ENCODE assay signal across 8 cellular contexts in the genomic region with DNA sequence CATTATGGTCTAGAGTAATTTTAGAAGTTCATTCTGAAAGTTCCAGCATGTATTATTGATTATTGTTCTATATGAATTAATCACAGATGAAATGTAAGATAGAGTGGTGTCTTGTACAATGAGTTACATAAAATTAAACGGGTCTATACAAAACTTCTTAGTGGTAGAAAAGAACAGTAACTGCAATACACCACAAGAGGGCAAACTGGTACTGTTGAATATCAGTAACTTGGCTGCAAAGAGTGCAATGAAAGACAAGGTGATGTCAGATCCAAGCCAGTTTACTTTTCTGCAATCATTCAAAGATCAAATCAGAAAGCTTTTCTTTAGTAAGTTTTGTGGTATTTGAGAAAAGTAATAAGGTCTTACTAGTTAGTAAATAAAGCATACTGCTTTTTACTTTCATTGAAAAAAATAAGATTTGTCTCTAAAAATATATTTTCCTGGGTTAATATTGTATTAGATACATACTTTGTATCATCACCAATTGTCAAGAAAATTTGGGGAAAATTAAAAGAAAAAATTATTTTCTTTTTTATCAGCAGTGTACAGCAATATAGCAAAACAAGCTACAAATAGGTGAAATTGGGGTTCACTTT.
DNase-seq lines count a peak whose midpoint lies in the region; ATAC-seq, FAIRE-seq and TF ChIP-seq lines count a peak whose summit lies in the region.

No MANE protein-coding gene starts in this region.

- H3K27me3 ChIP-seq in hepatocyte (no peaks in the 10 kb centered on the region), spleen (replicated peaks in 1 of 7) (no peaks in the 10 kb centered on the region)

- H3K79me2 ChIP-seq in hepatocyte, result no peaks in the 10 kb centered on the region

- WGBS in hepatocyte (ENCODE audit: low lambda C conversion rate, missing lambda C conversion rate), result 3% methylated on average over 1 of the region's 1 CpG
- 0 to 3% (median 2%) methylated on average over 1 of the region's 1 CpG for WGBS in spleen, 5 donors

- FAIRE-seq in GM19239 (lab: Jason Lieb, UNC), result peak; percentile 91

- intact Hi-C loops in spleen (cut with DNase I; ENCODE audit: low total_unique reads), result no loop called here

- DNase-seq in DMS114 treated with DMSO at 0.1 percent for 48 hours (lab: John Stamatoyannopoulos, UW; ENCODE audit: unreplicated experiment) (peak; percentile 67), GM19239 (ENCODE audit: insufficient read length, low spot score) (peak; percentile 34), NCI-H460 (ENCODE audit: extremely low read depth, low read depth) (peak; percentile 51), astrocyte of the hippocampus (ENCODE audit: low read depth, low spot score) (peak; percentile 74), hepatocyte (ENCODE audit: low spot score) (peak; percentile 70), spleen (no peak)
- no peak for DNase-seq in stimulated activated CD4-positive, alpha-beta T cell treated with anti-CD3 and anti-CD28 coated beads, Interleukin-4, amount 100 ng/mL, for 4 hours

- H3K9me2 ChIP-seq in hepatocyte (replicated peaks; ENCODE audit: insufficient read depth), result no peaks in the 10 kb centered on the region

- TF ChIP-seq CTCF in hepatocyte (IDR thresholded peaks at IDR 0.05; ENCODE audit: poor library complexity) (peak; percentile 89), spleen (IDR thresholded peaks at IDR 0.05 in 8 of 11, conservative IDR thresholded peaks at IDR 0.05 in 3 of 11) (peak; percentile 63 to 86 (median 79))

- H3K9me3 ChIP-seq in hepatocyte (ENCODE audit: low read depth) (no peaks in the 10 kb centered on the region), spleen (no peaks in the 10 kb centered on the region)

- no peak overlapping the region for H2AFZ ChIP-seq in hepatocyte

- H3K36me3 ChIP-seq in hepatocyte (replicated peaks; ENCODE audit: insufficient read depth, low read depth), result no peaks in the 10 kb centered on the region
- no peaks in the 10 kb centered on the region for H3K36me3 ChIP-seq in spleen

- H3K4me2 ChIP-seq in hepatocyte, result no peak overlapping the region

- H3K4me1 ChIP-seq in hepatocyte (ENCODE audit: insufficient read depth) (no peaks in the 10 kb centered on the region), spleen (no peaks in the 10 kb centered on the region)

- no peak overlapping the region for H3K4me3 ChIP-seq in hepatocyte
- H3K4me3 ChIP-seq in spleen, result no peak overlapping the region

- ATAC-seq in HG03439 (IDR thresholded peaks at IDR 0.05; ENCODE audit: unreplicated experiment), result peak; percentile 96

- no peak for TF ChIP-seq POLR2A in spleen (IDR thresholded peaks at IDR 0.05)

- H4K20me1 ChIP-seq in hepatocyte (ENCODE audit: insufficient read depth, poor library complexity, severe bottlenecking), result no peaks in the 10 kb centered on the region

- H3K27ac ChIP-seq in hepatocyte (no peak overlapping the region), spleen (no peak overlapping the region)

Comparison
In these comparisons a context has a peak if more than half of its experiments do, and no peak if none do; other contexts are left out.
1. DNase-seq: peak in DMS114 treated with DMSO at 0.1 percent for 48 hours (single experiment), GM19239 (single experiment), NCI-H460 (single experiment), astrocyte of the hippocampus (single experiment) and hepatocyte (single experiment); none in spleen (single experiment) and stimulated activated CD4-positive, alpha-beta T cell treated with anti-CD3 and anti-CD28 coated beads, Interleukin-4, amount 100 ng/mL, for 4 hours (0 of 2).